In the genomic region with DNA sequence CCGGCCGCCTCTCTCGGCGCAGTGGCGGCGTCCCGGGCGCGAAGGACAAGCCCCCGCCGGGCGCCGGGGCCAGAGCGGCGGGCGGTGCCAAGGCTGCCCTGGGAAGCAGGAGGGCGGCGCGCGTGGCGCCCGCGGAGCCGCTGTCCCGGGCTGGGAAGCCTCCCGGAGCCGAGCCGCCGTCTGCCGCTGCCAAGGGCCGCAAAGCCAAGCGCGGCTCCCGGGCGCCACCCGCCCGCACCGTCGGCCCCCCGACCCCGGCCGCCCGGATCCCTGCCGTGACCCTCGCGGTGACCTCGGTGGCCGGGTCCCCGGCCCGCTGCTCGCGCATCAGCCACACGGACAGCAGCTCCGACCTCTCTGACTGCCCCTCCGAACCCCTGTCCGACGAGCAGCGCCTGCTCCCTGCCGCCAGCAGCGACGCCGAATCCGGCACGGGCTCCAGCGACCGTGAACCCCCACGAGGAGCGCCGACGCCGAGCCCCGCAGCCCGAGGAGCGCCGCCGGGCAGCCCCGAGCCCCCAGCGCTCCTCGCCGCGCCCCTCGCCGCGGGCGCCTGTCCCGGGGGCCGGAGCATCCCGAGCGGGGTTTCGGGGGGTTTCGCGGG, we compare ENCODE assay signal across 8 cellular contexts. TPM values are rescaled to one million over a fixed set of nuclear protein-coding genes. Genes with fewer than 3 reads are reported as not detected.
DNase-seq lines count a peak whose midpoint lies in the region; ATAC-seq, FAIRE-seq and TF ChIP-seq lines count a peak whose summit lies in the region.

No MANE protein-coding gene starts in this region.

- H2AK5ac ChIP-seq in H1 (ENCODE audit: low read depth, low read length) = no peak overlapping the region

- no peak for FAIRE-seq in H1 (lab: Jason Lieb, UNC)

- H3K9me2 ChIP-seq in PC-3 (replicated peaks; ENCODE audit: low read length) = no peaks in the 10 kb centered on the region

- no peak overlapping the region for H2BK15ac ChIP-seq in H1 (ENCODE audit: low read length)

- WGBS in H1 (ENCODE audit: extremely low coverage in 1 of 2, insufficient coverage in 1 of 2, insufficient read length in 1 of 2, insufficient replicate concordance in 2 of 2, low coverage in 1 of 2, low lambda C conversion rate in 2 of 2, missing lambda C conversion rate in 1 of 2), 2 experiments = 1% methylated on average over 22 of the region's 92 CpGs; no CpG with 5 or more reads in 1 of the 2 experiments

- H2BK12ac ChIP-seq in H1 (ENCODE audit: low read depth, low read length) = no peak overlapping the region

- peak overlapping the region; percentile 86 for H3K4me3 ChIP-seq in AG04449 (ENCODE audit: low read depth, low read length)
- peak overlapping the region; percentile 78 for H3K4me3 ChIP-seq in PC-3 (ENCODE audit: low read length)
- H3K4me3 ChIP-seq in H1 (ENCODE audit: extremely low read depth in 1 of 4, insufficient read depth in 2 of 4, low read depth in 3 of 4, low read length in 4 of 4) = peak overlapping the region; percentile 50 to 72 (median 68)

- peaks cover 46% of the 10 kb centered on the region for H3K4me1 ChIP-seq in PC-3 (ENCODE audit: insufficient read depth, low read length)
- H3K4me1 ChIP-seq in H1 (replicated peaks in 1 of 4; ENCODE audit: control insufficient read depth in 3 of 4, insufficient read depth in 4 of 4, low read length in 3 of 4) = peaks cover 13 to 23% (median 19%) of the 10 kb centered on the region in 4 experiments

- H3K9ac ChIP-seq in PC-3 (ENCODE audit: low read length) (peak overlapping the region; percentile 78), H1 (replicated peaks in 1 of 4; ENCODE audit: extremely low read depth in 1 of 4, low read depth in 3 of 4, low read length in 3 of 4) (peak overlapping the region in 3 of 4 experiments; percentile 38 to 79 (median 52); a peak in 4 of 7 replicates)

- peaks cover 0 to 8% of the 10 kb centered on the region in 2 donors for H3K36me3 Mint-ChIP-seq in naive B cell

- H3K27me3 Mint-ChIP-seq in naive B cell = peaks cover 18 to 54% (median 37%) of the 10 kb centered on the region in 3 donors

- no peak for TF ChIP-seq CTCF in AG04449 (IDR thresholded peaks at IDR 0.05; ENCODE audit: insufficient read depth, low read length, missing control alignments)
- no peak for TF ChIP-seq CTCF in PC-3 (conservative IDR thresholded peaks at IDR 0.05; ENCODE audit: low read depth, low read length)
- TF ChIP-seq CTCF in H1 (IDR thresholded peaks at IDR 0.05; ENCODE audit: control extremely low read depth in 1 of 3, insufficient read depth in 1 of 3, low read depth in 1 of 3, low read length in 3 of 3) = no peak

- peak overlapping the region; percentile 80; the same call in 1 of the 2 replicates for H2AFZ ChIP-seq in PC-3 (ENCODE audit: low read length)
- H2AFZ ChIP-seq in H1 (ENCODE audit: low read length) = no peak overlapping the region

- peak overlapping the region; percentile 84 for H3K4me2 ChIP-seq in PC-3 (ENCODE audit: low read length)
- H3K4me2 ChIP-seq in H1 (ENCODE audit: insufficient read depth in 1 of 2, low read depth in 2 of 2, low read length in 2 of 2) = peak overlapping the region; percentile 81 to 82

- H3K79me1 ChIP-seq in H1 (ENCODE audit: low read depth, low read length) = peaks cover 2% of the 10 kb centered on the region; the same call in 1 of the 2 replicates

- no peak overlapping the region for H4K91ac ChIP-seq in H1 (replicated peaks; ENCODE audit: insufficient read length, low read length)

- BruUV-seq in PC-3 (replicated peaks; lab: Mats Ljungman, UMichigan) = no TSS peak

- no peak overlapping the region for H2BK120ac ChIP-seq in H1 (replicated peaks; ENCODE audit: low read depth, low read length)

- peaks cover 9% of the 10 kb centered on the region for H3K23me2 ChIP-seq in H1 (ENCODE audit: low read depth, low read length)

- H3K4me3 Mint-ChIP-seq in naive B cell = peak overlapping the region; percentile 56 to 99 (median 74)

- H3K27ac ChIP-seq in PC-3 (ENCODE audit: low read length) (no peak overlapping the region), H1 (ENCODE audit: low read depth, low read length) (no peak overlapping the region)

- peak overlapping the region; percentile 84; the same call in 1 of the 2 replicates for H4K8ac ChIP-seq in H1 (ENCODE audit: extremely low read depth, insufficient read depth, low read length)

- H3K79me2 ChIP-seq in PC-3 (ENCODE audit: low read length) (peaks cover 47% of the 10 kb centered on the region), H1 (ENCODE audit: control insufficient read depth in 1 of 2, insufficient read depth in 2 of 2, low read length in 2 of 2) (peaks cover 3 to 31% of the 10 kb centered on the region in 2 experiments; a peak in 3 of 4 replicates)

- CTCF ChIA-PET in AG04449 (lab: Yijun Ruan, JAX) (interaction anchor here (1.1 to 5.9 kb wide), 3 partner anchors 10 to 283 kb away, joined by 4 to 35 read pairs (median 5); no protein-coding TSS in a partner anchor), PC-3 (lab: Charles Lee) (no interaction called here), H1 (lab: Charles Lee; ENCODE audit: partially characterized antibody) (interaction anchor here (1.1 to 3.3 kb wide), 7 partner anchors 11 to 282 kb away, joined by 3 to 26 read pairs (median 11); no protein-coding TSS in a partner anchor)

- no peak overlapping the region for H3K14ac ChIP-seq in H1 (ENCODE audit: insufficient read length)

- H3K9me3 ChIP-seq in PC-3 (ENCODE audit: low read length) (no peaks in the 10 kb centered on the region), H1 (ENCODE audit: insufficient read depth in 2 of 2, low read depth in 1 of 2, low read length in 1 of 2) (no peaks in the 10 kb centered on the region)

- no peak overlapping the region for H2BK20ac ChIP-seq in H1 (ENCODE audit: low read length)

- H4K20me1 ChIP-seq in PC-3 (ENCODE audit: low read length) (peaks cover 12% of the 10 kb centered on the region; the same call in 1 of the 2 replicates), H1 (replicated peaks in 1 of 2; ENCODE audit: control insufficient read depth in 1 of 2, insufficient read depth in 2 of 2, low read length in 2 of 2) (no peaks in the 10 kb centered on the region)

- peaks cover 21 to 40% (median 23%) of the 10 kb centered on the region in 3 donors for H3K4me1 Mint-ChIP-seq in naive B cell

- no peak overlapping the region for H3K4ac ChIP-seq in H1 (replicated peaks; ENCODE audit: insufficient read length, low read depth, low read length)

- POLR2A ChIA-PET in AG04449 (lab: Yijun Ruan, JAX) (interaction anchor here (0.5 to 2.8 kb wide), 3 partner anchors 41 to 276 kb away, joined by 3 to 16 read pairs (median 4); no protein-coding TSS in a partner anchor), PC-3 (lab: Charles Lee; ENCODE audit: unreplicated experiment) (no interaction called here), H1 (lab: Charles Lee; ENCODE audit: partially characterized antibody) (interaction anchor here (1.0 to 1.9 kb wide), 5 partner anchors 8 to 282 kb away, joined by 3 to 7 read pairs (median 3); no protein-coding TSS in a partner anchor)

- H3K36me3 ChIP-seq in PC-3 (ENCODE audit: low read depth, low read length) = no peaks in the 10 kb centered on the region
- no peaks in the 10 kb centered on the region; a peak in 1 of 8 replicates for H3K36me3 ChIP-seq in H1 (ENCODE audit: control insufficient read depth in 2 of 4, insufficient read depth in 4 of 4, low read length in 3 of 4)

- no peak overlapping the region for H3K23ac ChIP-seq in H1 (ENCODE audit: insufficient read length)

- H3K9me3 Mint-ChIP-seq in naive B cell = no peaks in the 10 kb centered on the region

- no peak overlapping the region; the same call in 1 of the 2 replicates for H3K18ac ChIP-seq in H1 (ENCODE audit: extremely low read depth, low read length)

- no peak for DNase-seq in AG04449 (ENCODE audit: low read depth, low spot score)
- DNase-seq in PC-3 = peak; percentile 10
- peak in 1 of 2 experiments; percentile 62 for DNase-seq in H1 (ENCODE audit: low read depth in 1 of 2, low spot score in 2 of 2)
- peak; percentile 23 for DNase-seq in naive B cell
- no peak for DNase-seq in GM19240 (ENCODE audit: insufficient read length, low spot score)

- TF ChIP-seq EP300 in H1 (IDR thresholded peaks at IDR 0.05; ENCODE audit: borderline replicate concordance in 1 of 2, low read depth in 2 of 2, low read length in 2 of 2) = no peak

- intact Hi-C loops in PC-3 (cut with micrococcal nuclease) = loop anchor here (2.0 to 5.0 kb wide), 3 partner anchors 51 to 431 kb away; a partner anchor contains a TSS

- no peaks in the 10 kb centered on the region for H3F3A ChIP-seq in PC-3 (ENCODE audit: low read length, unreplicated experiment)

- H2BK5ac ChIP-seq in H1 (ENCODE audit: low read depth, low read length) = no peak overlapping the region

- H4K5ac ChIP-seq in H1 (ENCODE audit: insufficient read length, low read depth, low read length) = no peak overlapping the region

- H3K56ac ChIP-seq in H1 (replicated peaks; ENCODE audit: insufficient read length, low read depth, low read length) = no peak overlapping the region

- TF ChIP-seq POLR2A in H1 (IDR thresholded peaks at IDR 0.05; ENCODE audit: control extremely low read depth in 1 of 2, low read depth in 2 of 2, low read length in 2 of 2) = no peak

- H3K27ac Mint-ChIP-seq in naive B cell = peak overlapping the region in 1 of 6 donors; percentile 90

- ATAC-seq in GM19395 (IDR thresholded peaks at IDR 0.05; ENCODE audit: unreplicated experiment) = peak; percentile 6
- no peak for ATAC-seq in PC-3
- peak in 1 of 2 donors; percentile 6 for ATAC-seq in naive B cell (ENCODE audit: low read depth in 2 of 2)
- ATAC-seq in GM21447 (IDR thresholded peaks at IDR 0.05; ENCODE audit: unreplicated experiment) = no peak
- no peak for ATAC-seq in HG03378 (IDR thresholded peaks at IDR 0.05; ENCODE audit: unreplicated experiment)

- H3K27me3 ChIP-seq in PC-3 (ENCODE audit: low read length) = no peaks in the 10 kb centered on the region
- peaks cover 0 to 7% (median 5%) of the 10 kb centered on the region in 4 experiments; a peak in 5 of 7 replicates for H3K27me3 ChIP-seq in H1 (replicated peaks in 1 of 4; ENCODE audit: control insufficient read depth in 3 of 4, extremely low read depth in 1 of 4, insufficient read depth in 3 of 4, low read length in 3 of 4)

- no peak for TF ChIP-seq RAD21 in H1 (IDR thresholded peaks at IDR 0.05 in 1 of 2, conservative IDR thresholded peaks at IDR 0.05 in 1 of 2; ENCODE audit: low read depth in 2 of 2, low read length in 2 of 2)

TF ChIP-seq in H1, 55 proteins besides CTCF, POLR2A, EP300 and RAD21 (continues in another document):
- TF ChIP-seq SUZ12 (IDR thresholded peaks at IDR 0.05; ENCODE audit: low read length) = peak; percentile 37; the same call in 1 of the 2 replicates

RNA-seq across cellular contexts. Expression of a gene that starts 0.7 kb away (rescaled TPM):
- 33.1 and 58.8 TPM in 2 replicates for total RNA-seq in PC-3 (2014; rRNA removed)
- total RNA-seq in H1 (2021; fragmentation: NEBNext Ultra II Directional; extraction: Animal tissue kit (Norgen Biotek cat#: 25700)) = 60.8 and 62.0 TPM in 2 replicates
- polyA plus RNA-seq in H1 (2011; rRNA removed) (16.6 and 19.8 TPM in 2 replicates), naive B cell (ENCODE audit: low read depth in 6 of 6) (1 to 10 TPM in 2 of 6 donors, under 1 TPM in 4; 0.26 to 1.4 (median 0.80) TPM)
- 18.3 TPM for polyA plus RNA-seq in H1 (2011; cell fraction: cytosol; rRNA removed)
- polyA plus RNA-seq in H1 (2011; cell fraction: nucleus; rRNA removed) = 55.0 TPM
- polyA plus RNA-seq in H1 (2012, experiment 1 of 2) = 28.3 to 36.5 TPM (median 32.7 TPM) in 4 replicates
- polyA plus RNA-seq in H1 (2012, experiment 2 of 2) = 8.4 TPM
- polyA plus RNA-seq in H1 (2013, experiment 1 of 2) = 18.5 TPM
- 19.1 TPM for polyA plus RNA-seq in H1 (2013, experiment 2 of 2)
- polyA minus RNA-seq in H1 (2011; rRNA and poly(A)+ RNA removed) = 31.5 and 34.8 TPM in 2 replicates
- 29.1 TPM for polyA minus RNA-seq in H1 (2011; cell fraction: cytosol; rRNA and poly(A)+ RNA removed)
- polyA minus RNA-seq in H1 (2011; cell fraction: nucleus; rRNA and poly(A)+ RNA removed) = 75.2 TPM

Comparison
In these comparisons a context has a peak if more than half of its experiments do, and no peak if none do; other contexts are left out.
1. DNase-seq: peak in PC-3 (single experiment) and naive B cell (single experiment); none in AG04449 (single experiment) and GM19240 (single experiment).
2. Peak in every context shown above with its lines, with median percentiles within 50 percentile points of each other: H3K4me3 ChIP-seq.